ENCODE assay signal across 8 cellular contexts in the genomic region with DNA sequence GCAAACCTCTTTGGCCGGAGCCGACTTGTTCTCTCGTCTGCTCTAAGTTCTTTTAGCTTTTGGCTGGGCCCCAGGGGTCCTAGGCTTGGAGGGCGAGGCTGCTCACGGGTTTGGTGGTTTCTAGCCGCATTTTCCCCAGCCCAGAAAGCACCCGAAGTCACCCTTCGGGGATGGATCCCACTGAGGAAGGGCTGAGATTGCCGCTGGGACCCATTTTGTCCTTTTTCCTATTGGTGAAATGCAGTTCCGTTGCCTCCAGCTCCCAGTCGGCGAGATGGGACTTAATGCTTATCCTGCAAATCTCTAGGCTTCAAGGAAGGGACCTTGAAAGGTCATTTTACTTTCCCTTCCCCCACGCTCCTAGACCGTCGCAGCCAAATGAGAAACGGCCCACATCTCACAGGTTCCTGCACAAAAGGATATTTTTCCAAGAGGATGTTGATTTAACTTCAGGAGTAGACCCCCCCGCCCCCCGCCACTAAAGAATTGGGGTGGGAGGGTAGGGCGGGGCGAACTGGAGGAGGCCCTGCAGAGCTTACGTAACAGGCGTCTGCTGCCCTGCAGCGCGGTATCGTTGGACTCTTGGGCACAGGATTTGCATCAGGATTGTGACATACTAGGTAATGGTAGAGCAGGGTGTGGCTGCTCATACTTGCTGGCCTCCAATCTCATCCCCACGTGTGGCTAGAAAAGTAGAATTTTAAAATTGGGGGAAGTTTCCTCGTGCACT. TPM values are rescaled to one million over a fixed set of nuclear protein-coding genes. Genes with fewer than 3 reads are reported as not detected.
A peak's percentile ranks its signal among the peaks of the same experiment; 100 is the strongest.
DNase-seq lines count a peak whose midpoint lies in the region; ATAC-seq and TF ChIP-seq lines count a peak whose summit lies in the region.

No MANE protein-coding gene starts in this region.

- ATAC-seq in GM21723 (IDR thresholded peaks at IDR 0.05; ENCODE audit: unreplicated experiment), result peak; percentile 31

- TSS peak; percentile 85 for BruUV-seq in Caco-2 (replicated peaks; lab: Mats Ljungman, UMichigan)

- H3K4me3 ChIP-seq in Caco-2 (ENCODE audit: low read depth, low read length) (peak overlapping the region; percentile 66), mononuclear cell (ENCODE audit: low read length) (peak overlapping the region; percentile 99), thymus (ENCODE audit: low read length) (peak overlapping the region; percentile 62)

- H3K27me3 ChIP-seq in Caco-2 (replicated peaks; ENCODE audit: control insufficient read depth, insufficient read depth, low read length) (no peaks in the 10 kb centered on the region), mononuclear cell (ENCODE audit: insufficient read depth, low read length) (no peaks in the 10 kb centered on the region), thymus (ENCODE audit: control insufficient read depth, insufficient read depth) (no peaks in the 10 kb centered on the region)

- H3K27ac ChIP-seq in thymus (ENCODE audit: low read depth), result peak overlapping the region; percentile 91

- H3K27me3 Mint-ChIP-seq in Caco-2 (ENCODE audit: insufficient read depth, unreplicated experiment) (no peaks in the 10 kb centered on the region), endothelial cell (ENCODE audit: unreplicated experiment) (peaks cover 2% of the 10 kb centered on the region)

- CTCF ChIA-PET in Caco-2 (lab: Charles Lee), result no interaction called here

- under 1% methylated on average over 27 of the region's 27 CpGs for WGBS in thymus

- no peaks in the 10 kb centered on the region for H3K9me3 Mint-ChIP-seq in Caco-2 (ENCODE audit: unreplicated experiment)
- H3K9me3 Mint-ChIP-seq in endothelial cell (ENCODE audit: unreplicated experiment), result no peaks in the 10 kb centered on the region

- no peaks in the 10 kb centered on the region for H3K4me1 ChIP-seq in Caco-2
- H3K4me1 ChIP-seq in mononuclear cell (ENCODE audit: insufficient read depth, low read length), result peaks cover 49% of the 10 kb centered on the region
- peaks cover 6% of the 10 kb centered on the region for H3K4me1 ChIP-seq in thymus (ENCODE audit: control insufficient read depth, insufficient read depth, low read length)

- H3K27ac Mint-ChIP-seq in Caco-2 (ENCODE audit: unreplicated experiment) (peak overlapping the region; percentile 85), endothelial cell (ENCODE audit: unreplicated experiment) (peak overlapping the region; percentile 97)

- POLR2A ChIA-PET in Caco-2 (lab: Charles Lee), result interaction anchor here (0.5 to 0.6 kb wide), 4 partner anchors 14 to 206 kb away, joined by 3 to 6 read pairs (median 4); no protein-coding TSS in a partner anchor

- peaks cover 43% of the 10 kb centered on the region for H3K36me3 Mint-ChIP-seq in Caco-2 (ENCODE audit: insufficient read depth, unreplicated experiment)
- H3K36me3 Mint-ChIP-seq in endothelial cell (ENCODE audit: low read depth, unreplicated experiment), result peaks cover 2% of the 10 kb centered on the region

- no peaks in the 10 kb centered on the region; the same call in 1 of the 2 replicates for H3K36me3 ChIP-seq in Caco-2 (ENCODE audit: control insufficient read depth, insufficient read depth, low read length)
- H3K36me3 ChIP-seq in thymus (ENCODE audit: control insufficient read depth, insufficient read depth), result no peaks in the 10 kb centered on the region

- TF ChIP-seq CTCF in Caco-2 (IDR thresholded peaks at IDR 0.05; ENCODE audit: insufficient read depth in 1 of 2, low read depth in 1 of 2, low read length in 1 of 2, severe bottlenecking in 1 of 2, unreplicated experiment in 1 of 2) (no peak), endothelial cell (IDR thresholded peaks at IDR 0.05; ENCODE audit: unreplicated experiment) (no peak)

- H3K9me3 ChIP-seq in Caco-2, result no peaks in the 10 kb centered on the region
- no peaks in the 10 kb centered on the region for H3K9me3 ChIP-seq in mononuclear cell (ENCODE audit: low read depth, low read length)
- no peaks in the 10 kb centered on the region for H3K9me3 ChIP-seq in thymus (ENCODE audit: control insufficient read depth)

- H3K4me1 Mint-ChIP-seq in Caco-2 (ENCODE audit: low read depth, unreplicated experiment) (peaks cover 13% of the 10 kb centered on the region), endothelial cell (ENCODE audit: unreplicated experiment) (peaks cover 31% of the 10 kb centered on the region)

- DNase-seq in Caco-2 (peak; percentile 63 to 73), NCI-H2107 treated with DMSO at 0.1 percent for 48 hours (lab: John Stamatoyannopoulos, UW; ENCODE audit: unreplicated experiment) (peak; percentile 6), endothelial cell (ENCODE audit: low spot score) (peak; percentile 11), NCI-H1694 treated with DMSO at 0.1 percent for 48 hours (lab: John Stamatoyannopoulos, UW) (no peak)
- peak; percentile 18 for DNase-seq in activated CD4-positive, alpha-beta T cell treated with anti-CD3 and anti-CD28 coated beads, Interleukin-2, amount 50 U/mL, for 1 hour

- intact Hi-C loops in Caco-2 (cut with micrococcal nuclease; ENCODE audit: unreplicated experiment), result loop anchor here (2.0 to 10.0 kb wide), 3 partner anchors 192 to 320 kb away; partner anchors contain the start of genes ATP7A, ATRX and MAGT1

- H3K4me3 Mint-ChIP-seq in Caco-2 (ENCODE audit: unreplicated experiment), result peak overlapping the region; percentile 88
- H3K4me3 Mint-ChIP-seq in endothelial cell (ENCODE audit: unreplicated experiment), result peak overlapping the region; percentile 92

RNA-seq across cellular contexts. Expression of gene PGK1, which starts 0.6 kb away (rescaled TPM):
- total RNA-seq in Caco-2 (2022) (391 and 425 TPM in 2 replicates), endothelial cell (ENCODE audit: unreplicated experiment) (380 TPM), mononuclear cell (217 TPM)
- 188 TPM for polyA plus RNA-seq in thymus

RNA-seq across cellular contexts. Expression of gene TAF9B, which starts 34.8 kb away (rescaled TPM):
- total RNA-seq in Caco-2 (2022) (21.0 and 22.2 TPM in 2 replicates), endothelial cell (ENCODE audit: unreplicated experiment) (19.5 TPM), mononuclear cell (15.5 TPM)
- 20.1 TPM for polyA plus RNA-seq in thymus
